8 cellular contexts compared by ENCODE assay signal in the genomic region with DNA sequence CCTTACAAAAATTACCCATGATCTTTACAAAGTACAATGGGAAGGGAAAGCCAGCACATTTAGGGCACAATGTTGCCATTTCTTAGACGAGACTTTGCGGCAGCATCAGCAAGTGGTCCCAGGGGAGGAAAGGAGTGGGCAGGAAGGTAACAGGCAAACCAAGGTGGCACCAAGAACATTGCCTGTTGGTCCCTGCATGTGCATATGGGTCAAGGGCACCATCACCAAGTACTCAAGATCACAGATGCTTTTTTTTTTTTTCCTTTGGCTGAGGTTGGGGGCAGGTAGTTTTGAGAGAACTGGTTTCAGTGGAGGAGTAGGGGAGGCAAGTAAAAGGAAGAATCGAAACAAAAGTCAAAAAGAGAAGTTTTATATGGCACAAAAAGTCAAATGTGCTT. TPM values are rescaled to one million over a fixed set of nuclear protein-coding genes. Genes with fewer than 3 reads are reported as not detected.
DNase-seq lines count a peak whose midpoint lies in the region; ATAC-seq and TF ChIP-seq lines count a peak whose summit lies in the region.

No MANE protein-coding gene starts in this region.

- peak in 1 of 10 experiments; percentile 28 for DNase-seq in CD4-positive, alpha-beta T cell
- no peak for DNase-seq in effector memory CD8-positive, alpha-beta T cell
- no peak for DNase-seq in erythroblast (lab: John Stamatoyannopoulos, UW)
- DNase-seq in NCI-H2081 treated with DMSO at 0.1 percent for 48 hours (lab: John Stamatoyannopoulos, UW), result no peak
- DNase-seq in cerebellar cortex (ENCODE audit: low spot score), result no peak
- no peak for DNase-seq in mesenteric fat pad (ENCODE audit: low spot score)

- CTCF ChIA-PET in CD4-positive, alpha-beta T cell (lab: Charles Lee), result interaction anchor here (1.5 to 1.9 kb wide), 2 partner anchors 10 to 48 kb away, joined by 4 to 7 read pairs; no protein-coding TSS in a partner anchor

- peak overlapping the region; percentile 97 for H3K27ac ChIP-seq in CD4-positive, alpha-beta T cell (ENCODE audit: low read depth, low read length)

- intact Hi-C loops in CD4-positive, alpha-beta T cell (cut with DNase I, micrococcal nuclease), result loop anchor here (1.0 to 5.0 kb wide), 5 partner anchors 9 to 48 kb away; no protein-coding TSS in a partner anchor

- H3K4me1 Mint-ChIP-seq in CD4-positive, alpha-beta T cell (ENCODE audit: low read depth), result peaks cover 44% of the 10 kb centered on the region
- H3K4me1 Mint-ChIP-seq in effector memory CD8-positive, alpha-beta T cell (ENCODE audit: low read depth in 2 of 2), result peaks cover 41 to 43% of the 10 kb centered on the region in 2 donors

- peak overlapping the region; percentile 97 for H3K27ac Mint-ChIP-seq in CD4-positive, alpha-beta T cell
- H3K27ac Mint-ChIP-seq in effector memory CD8-positive, alpha-beta T cell, result peak overlapping the region; percentile 90 to 93

- H3K27me3 Mint-ChIP-seq in CD4-positive, alpha-beta T cell, result no peaks in the 10 kb centered on the region
- no peaks in the 10 kb centered on the region for H3K27me3 Mint-ChIP-seq in effector memory CD8-positive, alpha-beta T cell

- peaks cover 51% of the 10 kb centered on the region for H3K36me3 Mint-ChIP-seq in CD4-positive, alpha-beta T cell (ENCODE audit: low read depth)
- H3K36me3 Mint-ChIP-seq in effector memory CD8-positive, alpha-beta T cell (ENCODE audit: insufficient read depth), result peaks cover 51% of the 10 kb centered on the region

- no peaks in the 10 kb centered on the region for H3K9me3 ChIP-seq in CD4-positive, alpha-beta T cell (ENCODE audit: control insufficient read depth, low read length)

- no peak for ATAC-seq in CD4-positive, alpha-beta T cell (ENCODE audit: poor library complexity)
- ATAC-seq in HG03571 (IDR thresholded peaks at IDR 0.05; ENCODE audit: unreplicated experiment), result peak; percentile 27
- no peak for ATAC-seq in effector memory CD8-positive, alpha-beta T cell (replicated peaks)

- POLR2A ChIA-PET in CD4-positive, alpha-beta T cell (lab: Charles Lee), result interaction anchor here (0.6 to 17.5 kb wide), 20 partner anchors 11 to 1012 kb away, joined by 3 to 384 read pairs (median 10); partner anchors contain the start of genes CCDC148 and PKP4

- no peaks in the 10 kb centered on the region for H3K9me3 Mint-ChIP-seq in CD4-positive, alpha-beta T cell
- no peaks in the 10 kb centered on the region for H3K9me3 Mint-ChIP-seq in effector memory CD8-positive, alpha-beta T cell

- peak overlapping the region; percentile 95 for H3K4me3 Mint-ChIP-seq in CD4-positive, alpha-beta T cell
- peak overlapping the region; percentile 79 to 87 for H3K4me3 Mint-ChIP-seq in effector memory CD8-positive, alpha-beta T cell

- TF ChIP-seq POLR2A in GM19193 (IDR thresholded peaks at IDR 0.05; ENCODE audit: extremely low read depth, insufficient read depth, insufficient read length), result peak; percentile 35
- TF ChIP-seq POLR2A in erythroblast (IDR thresholded peaks at IDR 0.05; ENCODE audit: low read length), result no peak

- TF ChIP-seq CTCF in CD4-positive, alpha-beta T cell (IDR thresholded peaks at IDR 0.05), result no peak

- no peaks in the 10 kb centered on the region for H3K27me3 ChIP-seq in CD4-positive, alpha-beta T cell (ENCODE audit: control insufficient read depth, insufficient read depth, low read length)

RNA-seq across cellular contexts. Expression of gene CYTIP, which starts 0.8 kb away (rescaled TPM):
- total RNA-seq in CD4-positive, alpha-beta T cell, result 100 to 1,000 TPM; 474 to 490 TPM
- 16.0 TPM for total RNA-seq in mesenteric fat pad

Comparison
In these comparisons a context has a peak if more than half of its experiments do, and no peak if none do; other contexts are left out.
1. RNA of gene CYTIP, which starts 0.8 kb away (total RNA-seq): 474 to 490 TPM in CD4-positive, alpha-beta T cell; 16.0 TPM in mesenteric fat pad (single experiment); every median in the first group is over 10 times any median in the second.